In genomic region chr20:34834459-34834893, GRCh38 we compare ENCODE assay signal across 8 cellular contexts. TPM values are rescaled to one million over a fixed set of nuclear protein-coding genes. Genes with fewer than 3 reads are reported as not detected.
DNase-seq lines count a peak whose midpoint lies in the region; ATAC-seq and TF ChIP-seq lines count a peak whose summit lies in the region.

No MANE protein-coding gene starts in this region.

- POLR2A ChIA-PET in activated CD4-positive, alpha-beta T cell treated with anti-CD3 and anti-CD28 coated beads for 36 hours (lab: Charles Lee), result no interaction called here

- no peak for DNase-seq in activated CD4-positive, alpha-beta T cell treated with anti-CD3 and anti-CD28 coated beads for 36 hours
- DNase-seq in activated CD4-positive, alpha-beta T cell treated with anti-CD3 and anti-CD28 coated beads for 4 hours, result no peak
- DNase-seq in NCI-H1105 (lab: John Stamatoyannopoulos, UW) (peak; percentile 35), SW480 (ENCODE audit: low spot score) (peak; percentile 67), left cardiac atrium (no peak), stomach (no peak), GM19238 (ENCODE audit: insufficient read length, low spot score) (no peak)

- no peaks in the 10 kb centered on the region for H3K36me3 ChIP-seq in stomach

- peaks cover 8% of the 10 kb centered on the region for H3K27me3 Mint-ChIP-seq in activated CD4-positive, alpha-beta T cell treated with anti-CD3 and anti-CD28 coated beads for 36 hours

- no peaks in the 10 kb centered on the region for H3K9me3 Mint-ChIP-seq in activated CD4-positive, alpha-beta T cell treated with anti-CD3 and anti-CD28 coated beads for 36 hours (ENCODE audit: low read depth)

- no peak overlapping the region for H3K4me3 ChIP-seq in stomach

- CTCF ChIA-PET in activated CD4-positive, alpha-beta T cell treated with anti-CD3 and anti-CD28 coated beads for 36 hours (lab: Charles Lee), result interaction anchor here (0.7 kb wide), 1 partner anchor 41 kb away, joined by 3 read pairs; no protein-coding TSS in a partner anchor

- H3K27me3 ChIP-seq in stomach, result peaks cover 0 to 8% (median 0%) of the 10 kb centered on the region in 3 donors

- intact Hi-C loops in activated CD4-positive, alpha-beta T cell treated with anti-CD3 and anti-CD28 coated beads for 36 hours (cut with DNase I, micrococcal nuclease), result loop anchor here (1.0 to 2.0 kb wide), 5 partner anchors 38 to 435 kb away; partner anchors contain the start of gene GGT7 (in 1 of the 2)
- intact Hi-C loops in left cardiac atrium (cut with DNase I) (loop anchor here in 1 of 2 donors (10.0 kb wide), 2 partner anchors 380 to 430 kb away; no protein-coding TSS in a partner anchor), stomach (cut with DNase I; ENCODE audit: low total_unique reads) (no loop called here)

- 27 to 43% (median 38%) methylated on average over 6 of the region's 6 CpGs for WGBS in stomach, 5 donors

- no peak overlapping the region for H3K4me3 Mint-ChIP-seq in activated CD4-positive, alpha-beta T cell treated with anti-CD3 and anti-CD28 coated beads for 36 hours

- peak in 4 of 7 experiments; percentile 20 to 52 (median 39) for TF ChIP-seq CTCF in stomach (IDR thresholded peaks at IDR 0.05)

- no peak for TF ChIP-seq POLR2A in stomach (IDR thresholded peaks at IDR 0.05)

- peak; percentile 42 for ATAC-seq in activated CD4-positive, alpha-beta T cell treated with anti-CD3 and anti-CD28 coated beads for 36 hours
- ATAC-seq in left cardiac atrium (peak; percentile 31 to 53), HG03520 (IDR thresholded peaks at IDR 0.05; ENCODE audit: unreplicated experiment) (no peak)

- TF ChIP-seq EP300 in stomach (IDR thresholded peaks at IDR 0.05), result no peak

- H3K4me1 ChIP-seq in stomach, result peaks cover 0 to 5% (median 1%) of the 10 kb centered on the region in 4 donors

- H3K4me1 Mint-ChIP-seq in activated CD4-positive, alpha-beta T cell treated with anti-CD3 and anti-CD28 coated beads for 36 hours, result no peaks in the 10 kb centered on the region

- no peaks in the 10 kb centered on the region for H3K36me3 Mint-ChIP-seq in activated CD4-positive, alpha-beta T cell treated with anti-CD3 and anti-CD28 coated beads for 36 hours (ENCODE audit: low read depth)

- H3K27ac ChIP-seq in stomach, result no peak overlapping the region

- H3K9me3 ChIP-seq in stomach, result no peaks in the 10 kb centered on the region

- H3K27ac Mint-ChIP-seq in activated CD4-positive, alpha-beta T cell treated with anti-CD3 and anti-CD28 coated beads for 36 hours, result no peak overlapping the region

RNA-seq across cellular contexts. Expression of gene NCOA6, which starts 9.0 kb away (rescaled TPM):
- 10 to 100 TPM; 20.3 to 31.1 TPM for total RNA-seq in activated CD4-positive, alpha-beta T cell treated with anti-CD3 and anti-CD28 coated beads for 36 hours
- total RNA-seq in left cardiac atrium (10 to 100 TPM; 16.7 to 19.8 TPM), stomach (10 to 100 TPM in 4 of 5 donors, 1 to 10 TPM in 1; 9.7 to 63.8 (median 29.2) TPM)
- 10 to 100 TPM; 13.6 to 21.0 (median 15.2) TPM for polyA plus RNA-seq in stomach

RNA-seq across cellular contexts. Expression of gene GGT7, which starts 38.2 kb away (rescaled TPM):
- 10 to 100 TPM; 12.7 to 15.0 TPM for total RNA-seq in activated CD4-positive, alpha-beta T cell treated with anti-CD3 and anti-CD28 coated beads for 36 hours
- 10 to 100 TPM; 14.3 to 16.9 TPM for total RNA-seq in left cardiac atrium
- 10 to 100 TPM; 10.5 to 29.0 (median 19.2) TPM for total RNA-seq in stomach
- 10 to 100 TPM in 1 of 3 donors, 1 to 10 TPM in 2; 4.1 to 12.8 (median 8.4) TPM for polyA plus RNA-seq in stomach

RNA-seq across cellular contexts. Expression of gene ACSS2, which starts 41.9 kb away (rescaled TPM):
- 10 to 100 TPM; 29.9 to 35.1 TPM for total RNA-seq in activated CD4-positive, alpha-beta T cell treated with anti-CD3 and anti-CD28 coated beads for 36 hours
- total RNA-seq in left cardiac atrium (100 to 1,000 TPM in 1 of 2 donors, 10 to 100 TPM in 1; 80.8 to 118 TPM), stomach (1,000 to 10,000 TPM in 1 of 5 donors, 100 to 1,000 TPM in 3, 10 to 100 TPM in 1; 98.8 to 1,709 (median 162) TPM)
- 100 to 1,000 TPM in 1 of 3 donors, 10 to 100 TPM in 2; 59.0 to 120 (median 68.5) TPM for polyA plus RNA-seq in stomach

Comparison
In these comparisons a context has a peak if more than half of its experiments do, and no peak if none do; other contexts are left out.
1. DNase-seq: peak in NCI-H1105 (single experiment) and SW480 (single experiment); none in activated CD4-positive, alpha-beta T cell treated with anti-CD3 and anti-CD28 coated beads for 36 hours (single experiment), activated CD4-positive, alpha-beta T cell treated with anti-CD3 and anti-CD28 coated beads for 4 hours (0 of 2), left cardiac atrium (single experiment), stomach (single experiment) and GM19238 (single experiment).